ENCODE assay signal across 8 cellular contexts in the genomic region with DNA sequence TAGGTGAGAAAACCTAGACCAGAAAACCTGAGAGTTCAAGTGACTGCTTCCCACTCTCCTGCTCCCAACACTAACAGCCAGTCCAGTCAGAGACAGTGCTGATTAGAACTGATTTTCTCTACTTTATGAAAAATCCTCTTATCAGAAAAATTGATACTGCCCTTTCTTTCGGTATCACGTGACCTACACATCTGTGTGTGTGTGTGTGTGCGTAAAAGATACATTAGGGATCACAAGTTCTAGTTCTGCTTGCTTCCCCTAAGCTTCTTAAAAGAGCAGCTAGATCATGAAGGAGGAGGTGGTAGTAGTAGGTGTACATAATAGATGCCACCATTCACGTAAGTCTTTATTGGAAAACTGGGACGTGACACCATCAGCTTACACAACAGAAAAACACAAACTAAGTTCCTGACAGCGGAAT. TPM values are rescaled to one million over a fixed set of nuclear protein-coding genes. Genes with fewer than 3 reads are reported as not detected.
DNase-seq lines count a peak whose midpoint lies in the region; ATAC-seq and TF ChIP-seq lines count a peak whose summit lies in the region.

No MANE protein-coding gene starts in this region.

- H3K36me3 Mint-ChIP-seq in naive thymus-derived CD8-positive, alpha-beta T cell = peaks cover 0 to 2% (median 0%) of the 10 kb centered on the region in 3 donors

- H3K27ac Mint-ChIP-seq in naive thymus-derived CD8-positive, alpha-beta T cell = peak overlapping the region in 6 of 10 donors; percentile 15 to 95 (median 92)

- H3K4me3 ChIP-seq in GM12875 (ENCODE audit: low read depth, low read length) = peak overlapping the region; percentile 75
- peak overlapping the region in 1 of 2 donors; percentile 78 for H3K4me3 ChIP-seq in prostate gland

- DNase-seq in NCI-H526 treated with DMSO at 0.1 percent for 48 hours (lab: John Stamatoyannopoulos, UW) = peak; percentile 54
- peak; percentile 44 for DNase-seq in cerebellar cortex (ENCODE audit: low spot score)
- DNase-seq in naive thymus-derived CD8-positive, alpha-beta T cell = no peak
- no peak for DNase-seq in prostate gland (ENCODE audit: low spot score)

- TF ChIP-seq CTCF in GM12875 (IDR thresholded peaks at IDR 0.05; ENCODE audit: borderline replicate concordance, insufficient read depth, low read depth, low read length) (no peak), prostate gland (IDR thresholded peaks at IDR 0.05) (no peak)

- no peaks in the 10 kb centered on the region for H3K9me3 ChIP-seq in prostate gland

- WGBS in prostate gland = 39% methylated on average over 6 of the region's 6 CpGs

- POLR2A ChIA-PET in naive thymus-derived CD8-positive, alpha-beta T cell (lab: Charles Lee) = interaction anchor here (1.1 to 1.9 kb wide), 2 partner anchors 56 to 891 kb away, joined by 3 to 5 read pairs; partner anchors contain the start of gene PRPF40A

- H3K4me3 Mint-ChIP-seq in naive thymus-derived CD8-positive, alpha-beta T cell = peak overlapping the region; percentile 86 to 97 (median 92)

- H3K27me3 Mint-ChIP-seq in naive thymus-derived CD8-positive, alpha-beta T cell = no peaks in the 10 kb centered on the region

- H3K27ac ChIP-seq in prostate gland = no peak overlapping the region

- no peaks in the 10 kb centered on the region for H3K9me3 Mint-ChIP-seq in naive thymus-derived CD8-positive, alpha-beta T cell

- intact Hi-C loops in prostate gland (cut with DNase I) = loop anchor here (10.0 kb wide), 2 partner anchors 52 to 178 kb away; no protein-coding TSS in a partner anchor

- no peaks in the 10 kb centered on the region for H3K4me1 ChIP-seq in prostate gland (replicated peaks)

- TF ChIP-seq POLR2A in prostate gland (IDR thresholded peaks at IDR 0.05) = no peak

- no peaks in the 10 kb centered on the region for H3K36me3 ChIP-seq in prostate gland

- H3K4me1 Mint-ChIP-seq in naive thymus-derived CD8-positive, alpha-beta T cell = peaks cover 26 to 70% (median 61%) of the 10 kb centered on the region in 4 donors

- no peaks in the 10 kb centered on the region for H3K27me3 ChIP-seq in prostate gland (replicated peaks; ENCODE audit: insufficient read depth)

- no peak for ATAC-seq in naive thymus-derived CD8-positive, alpha-beta T cell
- ATAC-seq in HG03159 (IDR thresholded peaks at IDR 0.05; ENCODE audit: unreplicated experiment) (no peak), GM21423 (IDR thresholded peaks at IDR 0.05; ENCODE audit: unreplicated experiment) (no peak), HG02885 (IDR thresholded peaks at IDR 0.05; ENCODE audit: poor library complexity, unreplicated experiment) (no peak)

RNA-seq across cellular contexts. Expression of gene ARL5A, which starts 1.5 kb away (rescaled TPM):
- total RNA-seq in naive thymus-derived CD8-positive, alpha-beta T cell = 10 to 100 TPM; 40.0 to 42.3 TPM
- 10 to 100 TPM; 43.2 to 64.0 (median 50.5) TPM for polyA plus RNA-seq in naive thymus-derived CD8-positive, alpha-beta T cell
- 10 to 100 TPM; 28.0 to 33.8 TPM for total RNA-seq in prostate gland

Comparison
In these comparisons a context has a peak if more than half of its experiments do, and no peak if none do; other contexts are left out.
1. DNase-seq: peak in NCI-H526 treated with DMSO at 0.1 percent for 48 hours (single experiment) and cerebellar cortex (single experiment); none in naive thymus-derived CD8-positive, alpha-beta T cell (0 of 10) and prostate gland (single experiment).